35 cellular contexts compared by ENCODE assay signal in genomic region chr10:14639635-14640034, GRCh38.
"Had no signal": no experiment of that assay in that cellular context is flagged by ENCODE, and none has a peak within 500 bp of the region (broad histone marks: within the 10 kb centered on the region; RNA-seq: fewer than 3 reads in every experiment).

No MANE protein-coding gene starts in this region.

- H3K36me3 ChIP-seq: ascending aorta, cardiac muscle cell had no signal

- ATAC-seq: activated CD8-positive, alpha-beta T cell treated with anti-CD3 and anti-CD28 coated beads for 36 hours; activated naive CD8-positive, alpha-beta T cell treated with anti-CD3 and anti-CD28 coated beads, Interleukin-2, amount 50 U/mL, for 24 hours had no signal

- H3K4me1 Mint-ChIP-seq: activated naive CD8-positive, alpha-beta T cell treated with anti-CD3 and anti-CD28 coated beads, Interleukin-2, amount 10 ng/mL, durations not matched to agents 7 days and 5 days; brain had no signal

- H3K9me3 Mint-ChIP-seq: activated B cell treated with CpG ODN at 0.5 μM for 24 hours; activated T-cell treated with anti-CD3 and anti-CD28 coated beads, Interleukin-2, amount 50 U/mL, for 24 hours; activated T-helper 2 cell treated with anti-CD3 and anti-CD28 coated beads, Interferon-gamma antibody, Interleukin-2, Interleukin-4, amounts not matched to agents 10 μg/mL and 5 μg/mL and 100 μg/mL, durations not matched to agents 14 hours and 24 hours and 36 hours; central memory CD8-positive, alpha-beta T cell had no signal

- H3K27ac ChIP-seq: ascending aorta, cardiac muscle cell, VCaP had no signal

- H3K4me1 ChIP-seq: ascending aorta had no signal

- FAIRE-seq: bronchial epithelial cell, TTC549 had no signal

- DNase-seq: activated B cell treated with CpG ODN at 0.5 μM for 24 hours; activated CD4-positive, alpha-beta memory T cell treated with anti-CD3 and anti-CD28 coated beads for 36 hours; activated CD4-positive, alpha-beta T cell treated with anti-CD3 and anti-CD28 coated beads for 4 hours; activated CD4-positive, alpha-beta T cell treated with anti-CD3 and anti-CD28 coated beads, Interleukin-2, amount 10 ng/mL, durations not matched to agents 24 days and 14 days; activated CD4-positive, alpha-beta T cell treated with anti-CD3 and anti-CD28 coated beads, Interleukin-2, amount 50 U/mL, for 1 hour; activated CD4-positive, alpha-beta T cell treated with anti-CD3 and anti-CD28 coated beads, Interleukin-2, amount 50 U/mL, for 4 hours; activated CD4-positive, CD25-positive, alpha-beta regulatory T cell treated with anti-CD3 and anti-CD28 coated beads, Interleukin-2, amount 50 U/mL, for 72 hours; activated CD8-positive, alpha-beta memory T cell treated with anti-CD3 and anti-CD28 coated beads, Interleukin-2, amount 50 U/mL, for 4 hours; activated CD8-positive, alpha-beta T cell treated with anti-CD3 and anti-CD28 coated beads for 36 hours; activated effector memory CD4-positive, alpha-beta T cell treated with Interleukin-2 at 50 U/mL for 16 hours; activated gamma-delta T cell; activated naive CD4-positive, alpha-beta T cell treated with anti-CD3 and anti-CD28 coated beads, Interleukin-2, amount 10 ng/mL, durations not matched to agents 7 days and 5 days; activated naive CD4-positive, alpha-beta T cell treated with Interleukin-2 at 50 U/mL for 16 hours; activated naive CD8-positive, alpha-beta T cell treated with anti-CD3 and anti-CD28 coated beads, Interleukin-2, amount 10 ng/mL, durations not matched to agents 7 days and 5 days; activated naive CD8-positive, alpha-beta T cell treated with anti-CD3 and anti-CD28 coated beads, Interleukin-2, amount 50 U/mL, for 24 hours; activated T-cell treated with anti-CD3 and anti-CD28 coated beads, Interleukin-2, amount 50 U/mL, for 24 hours; activated T-cell treated with anti-CD3 and anti-CD28 coated beads, Interleukin-2, amount 50 U/mL, for 48 hours; amygdala; anterior cingulate cortex; caudate nucleus; cerebellar nuclear complex; T-helper 2 cell; T-helper 9 cell had no signal

- H3K27me3 Mint-ChIP-seq: activated B cell treated with CpG ODN at 0.5 μM for 24 hours; activated CD4-positive, alpha-beta memory T cell treated with anti-CD3 and anti-CD28 coated beads for 36 hours; activated CD4-positive, alpha-beta T cell treated with anti-CD3 and anti-CD28 coated beads, Interleukin-2, amount 10 ng/mL, durations not matched to agents 24 days and 14 days; activated CD8-positive, alpha-beta T cell treated with anti-CD3 and anti-CD28 coated beads for 36 hours; activated naive CD4-positive, alpha-beta T cell treated with anti-CD3 and anti-CD28 coated beads, Interleukin-2, amount 50 U/mL, for 24 hours; activated naive CD8-positive, alpha-beta T cell; activated naive CD8-positive, alpha-beta T cell treated with anti-CD3 and anti-CD28 coated beads, Interleukin-2, amount 10 ng/mL, durations not matched to agents 7 days and 5 days; activated naive CD8-positive, alpha-beta T cell treated with anti-CD3 and anti-CD28 coated beads, Interleukin-2, amount 50 U/mL, for 24 hours; activated T-cell treated with anti-CD3 and anti-CD28 coated beads, Interleukin-2, amount 50 U/mL, for 24 hours; central memory CD8-positive, alpha-beta T cell had no signal

- H3K9me3 ChIP-seq: ascending aorta had no signal

- H3K4me3 ChIP-seq: ascending aorta, cardiac muscle cell had no signal

- H3K27ac Mint-ChIP-seq: activated B cell treated with CpG ODN at 0.5 μM for 24 hours; activated CD4-positive, alpha-beta memory T cell treated with anti-CD3 and anti-CD28 coated beads for 36 hours; activated CD4-positive, alpha-beta T cell treated with anti-CD3 and anti-CD28 coated beads, Interleukin-2, amount 10 ng/mL, durations not matched to agents 24 days and 14 days; activated CD8-positive, alpha-beta T cell treated with anti-CD3 and anti-CD28 coated beads for 36 hours; activated naive CD4-positive, alpha-beta T cell treated with anti-CD3 and anti-CD28 coated beads, Interleukin-2, amount 10 ng/mL, durations not matched to agents 7 days and 5 days; activated naive CD4-positive, alpha-beta T cell treated with anti-CD3 and anti-CD28 coated beads, Interleukin-2, amount 50 U/mL, for 24 hours; activated naive CD8-positive, alpha-beta T cell; activated naive CD8-positive, alpha-beta T cell treated with anti-CD3 and anti-CD28 coated beads, Interleukin-2, amount 10 ng/mL, durations not matched to agents 7 days and 5 days; activated naive CD8-positive, alpha-beta T cell treated with anti-CD3 and anti-CD28 coated beads, Interleukin-2, amount 50 U/mL, for 24 hours; activated T-cell treated with anti-CD3 and anti-CD28 coated beads, Interleukin-2, amount 50 U/mL, for 24 hours; activated T-helper 2 cell treated with anti-CD3 and anti-CD28 coated beads, Interferon-gamma antibody, Interleukin-2, Interleukin-4, amounts not matched to agents 10 μg/mL and 5 μg/mL and 100 μg/mL, durations not matched to agents 14 hours and 24 hours and 36 hours; brain; T-helper 1 cell treated with Interleukin-12 subunit alpha and Interleukin-12 subunit beta and Interleukin-4 antibody, amounts not matched to agents 30 μg/mL and 1 μg/mL, for 36 hours; T-helper 2 cell treated with Interferon-gamma antibody and Interleukin-4, amounts not matched to agents 5 μg/mL and 100 μg/mL, for 36 hours had no signal

- H3K36me3 Mint-ChIP-seq: activated CD4-positive, alpha-beta memory T cell treated with anti-CD3 and anti-CD28 coated beads for 36 hours; activated naive CD4-positive, alpha-beta T cell treated with anti-CD3 and anti-CD28 coated beads, Interleukin-2, amount 50 U/mL, for 24 hours; activated naive CD8-positive, alpha-beta T cell; brain had no signal

- H3K27me3 ChIP-seq: ascending aorta, cardiac muscle cell had no signal

- H3K4me3 Mint-ChIP-seq: activated B cell treated with CpG ODN at 0.5 μM for 24 hours; activated CD4-positive, alpha-beta memory T cell treated with anti-CD3 and anti-CD28 coated beads for 36 hours; activated CD4-positive, alpha-beta T cell treated with anti-CD3 and anti-CD28 coated beads, Interleukin-2, amount 10 ng/mL, durations not matched to agents 24 days and 14 days; activated CD8-positive, alpha-beta T cell treated with anti-CD3 and anti-CD28 coated beads for 36 hours; activated naive CD4-positive, alpha-beta T cell treated with anti-CD3 and anti-CD28 coated beads, Interleukin-2, amount 10 ng/mL, durations not matched to agents 7 days and 5 days; activated naive CD4-positive, alpha-beta T cell treated with anti-CD3 and anti-CD28 coated beads, Interleukin-2, amount 50 U/mL, for 24 hours; activated naive CD8-positive, alpha-beta T cell; activated naive CD8-positive, alpha-beta T cell treated with anti-CD3 and anti-CD28 coated beads, Interleukin-2, amount 10 ng/mL, durations not matched to agents 7 days and 5 days; activated naive CD8-positive, alpha-beta T cell treated with anti-CD3 and anti-CD28 coated beads, Interleukin-2, amount 50 U/mL, for 24 hours; activated T-cell treated with anti-CD3 and anti-CD28 coated beads, Interleukin-2, amount 50 U/mL, for 24 hours; brain; central memory CD8-positive, alpha-beta T cell; T-helper 1 cell treated with Interleukin-12 subunit alpha and Interleukin-12 subunit beta and Interleukin-4 antibody, amounts not matched to agents 30 μg/mL and 1 μg/mL, for 36 hours; T-helper 2 cell treated with Interferon-gamma antibody and Interleukin-4, amounts not matched to agents 5 μg/mL and 100 μg/mL, for 36 hours had no signal
